In genomic region chr21:39518055-39518844, GRCh38 we compare ENCODE assay signal across 8 cellular contexts.
A peak's percentile ranks its signal among the peaks of the same experiment; 100 is the strongest.
DNase-seq lines count a peak whose midpoint lies in the region; ATAC-seq and TF ChIP-seq lines count a peak whose summit lies in the region.

No MANE protein-coding gene starts in this region.

- H3K9me3 Mint-ChIP-seq in Caco-2 (ENCODE audit: unreplicated experiment), result no peaks in the 10 kb centered on the region
- H3K9me3 Mint-ChIP-seq in activated naive CD4-positive, alpha-beta T cell treated with anti-CD3 and anti-CD28 coated beads for 36 hours, result no peaks in the 10 kb centered on the region

- peaks cover 2% of the 10 kb centered on the region for H3K79me1 ChIP-seq in trophoblast cell (ENCODE audit: low read length)

- H4K8ac ChIP-seq in trophoblast cell (ENCODE audit: low read depth, low read length), result no peak overlapping the region

- no peak overlapping the region for H2BK12ac ChIP-seq in trophoblast cell (ENCODE audit: low read length)

- H3F3A ChIP-seq in Loucy (ENCODE audit: low read depth), result no peaks in the 10 kb centered on the region

- H4K91ac ChIP-seq in trophoblast cell (ENCODE audit: low read depth, low read length), result no peak overlapping the region

- H3K9me3 ChIP-seq in Caco-2 (no peaks in the 10 kb centered on the region), Loucy (ENCODE audit: insufficient read depth, low read depth, low read length) (no peaks in the 10 kb centered on the region), trophoblast cell (ENCODE audit: insufficient read depth, low read depth, low read length) (no peaks in the 10 kb centered on the region)

- H3K36me3 Mint-ChIP-seq in Caco-2 (ENCODE audit: insufficient read depth, unreplicated experiment), result no peaks in the 10 kb centered on the region
- no peaks in the 10 kb centered on the region for H3K36me3 Mint-ChIP-seq in activated naive CD4-positive, alpha-beta T cell treated with anti-CD3 and anti-CD28 coated beads for 36 hours (ENCODE audit: low read depth)

- TF ChIP-seq CTCF in Caco-2 (IDR thresholded peaks at IDR 0.05; ENCODE audit: insufficient read depth in 1 of 2, low read depth in 1 of 2, low read length in 1 of 2, severe bottlenecking in 1 of 2, unreplicated experiment in 1 of 2) (peak; percentile 85 to 95), GM20000 (IDR thresholded peaks at IDR 0.05; ENCODE audit: extremely low read depth, missing control alignments) (peak; percentile 58), Loucy (conservative IDR thresholded peaks at IDR 0.05; ENCODE audit: low read length) (peak; percentile 93)

- no peaks in the 10 kb centered on the region for H4K20me1 ChIP-seq in Loucy (ENCODE audit: insufficient read depth, low read length, poor library complexity, severe bottlenecking)

- no peak overlapping the region for H2BK5ac ChIP-seq in trophoblast cell (ENCODE audit: low read depth, low read length, poor library complexity)

- no peak overlapping the region for H3K14ac ChIP-seq in trophoblast cell (ENCODE audit: low read length)

- H3K27me3 ChIP-seq in Caco-2 (replicated peaks; ENCODE audit: control insufficient read depth, insufficient read depth, low read length) (no peaks in the 10 kb centered on the region), Loucy (ENCODE audit: insufficient read depth, low read length, poor library complexity, severe bottlenecking) (no peaks in the 10 kb centered on the region), trophoblast cell (ENCODE audit: insufficient read depth, low read length) (no peaks in the 10 kb centered on the region)

- no peak overlapping the region for H3K4me3 ChIP-seq in Caco-2 (ENCODE audit: low read depth, low read length)
- H3K4me3 ChIP-seq in Loucy (ENCODE audit: low read length, poor library complexity, severe bottlenecking), result no peak overlapping the region
- no peak overlapping the region for H3K4me3 ChIP-seq in trophoblast cell (ENCODE audit: low read depth, low read length)

- no peak for ATAC-seq in GM21390 (IDR thresholded peaks at IDR 0.05; ENCODE audit: unreplicated experiment)

- H2AFZ ChIP-seq in Loucy (ENCODE audit: low read length), result 0 out of 2 replicates have a peak overlapping the region, but pooled peaks have one; percentile 38
- no peak overlapping the region for H2AFZ ChIP-seq in trophoblast cell (ENCODE audit: insufficient read depth, low read length, poor library complexity)

- CTCF ChIA-PET in Caco-2 (lab: Charles Lee), result interaction anchor here (0.8 to 1.7 kb wide), 3 partner anchors 10 to 198 kb away, joined by 5 to 7 read pairs (median 5); no protein-coding TSS in a partner anchor
- CTCF ChIA-PET in activated naive CD4-positive, alpha-beta T cell treated with anti-CD3 and anti-CD28 coated beads for 36 hours (lab: Charles Lee), result interaction anchor here (0.6 to 2.8 kb wide), 14 partner anchors 10 to 1436 kb away, joined by 3 to 28 read pairs (median 4); no protein-coding TSS in a partner anchor

- intact Hi-C loops in Caco-2 (cut with micrococcal nuclease; ENCODE audit: unreplicated experiment), result loop anchor here (1.0 to 5.0 kb wide), 2 partner anchors 114 to 197 kb away; no protein-coding TSS in a partner anchor
- intact Hi-C loops in activated naive CD4-positive, alpha-beta T cell treated with anti-CD3 and anti-CD28 coated beads for 36 hours (cut with micrococcal nuclease), result loop anchor here (1.0 to 10.0 kb wide), 2 partner anchors 197 to 607 kb away; no protein-coding TSS in a partner anchor

- no peak overlapping the region for H3K4ac ChIP-seq in trophoblast cell (ENCODE audit: low read depth, low read length)

- H3K27me3 Mint-ChIP-seq in Caco-2 (ENCODE audit: insufficient read depth, unreplicated experiment), result peaks cover 12% of the 10 kb centered on the region
- H3K27me3 Mint-ChIP-seq in activated naive CD4-positive, alpha-beta T cell treated with anti-CD3 and anti-CD28 coated beads for 36 hours (ENCODE audit: low read depth), result no peaks in the 10 kb centered on the region

- no CpG with 5 or more reads among the region's 13 CpGs for WGBS in trophoblast cell (ENCODE audit: extremely low coverage, insufficient coverage, insufficient read length)

- H3K9ac ChIP-seq in Loucy (ENCODE audit: low read depth, low read length, poor library complexity, severe bottlenecking) (no peak overlapping the region), trophoblast cell (ENCODE audit: low read length) (no peak overlapping the region)

- no peaks in the 10 kb centered on the region for H3K9me2 ChIP-seq in Loucy (replicated peaks; ENCODE audit: low read depth, low read length)

- POLR2A ChIA-PET in Caco-2 (lab: Charles Lee), result interaction anchor here (0.6 kb wide), 1 partner anchor 204 kb away, joined by 6 read pairs; no protein-coding TSS in a partner anchor

- H3K79me2 ChIP-seq in Loucy (ENCODE audit: insufficient read depth, low read length), result no peaks in the 10 kb centered on the region
- H3K79me2 ChIP-seq in trophoblast cell (ENCODE audit: control insufficient read depth, insufficient read depth, low read length, poor library complexity), result no peaks in the 10 kb centered on the region

- H3K27ac ChIP-seq in trophoblast cell (ENCODE audit: low read depth, low read length), result no peak overlapping the region

- H3K18ac ChIP-seq in trophoblast cell (ENCODE audit: low read length), result no peak overlapping the region

- no peak overlapping the region for H3K23ac ChIP-seq in trophoblast cell (ENCODE audit: low read length)

- H3K36me3 ChIP-seq in Caco-2 (ENCODE audit: control insufficient read depth, insufficient read depth, low read length) (no peaks in the 10 kb centered on the region), Loucy (ENCODE audit: insufficient read depth, low read length) (no peaks in the 10 kb centered on the region), trophoblast cell (ENCODE audit: control insufficient read depth in 1 of 2, insufficient read depth in 2 of 2, low read length in 2 of 2) (no peaks in the 10 kb centered on the region)

- H3K4me3 Mint-ChIP-seq in Caco-2 (ENCODE audit: unreplicated experiment), result no peak overlapping the region
- no peak overlapping the region for H3K4me3 Mint-ChIP-seq in activated naive CD4-positive, alpha-beta T cell treated with anti-CD3 and anti-CD28 coated beads for 36 hours

- no peak overlapping the region for H4K12ac ChIP-seq in trophoblast cell (ENCODE audit: low read depth, low read length)

- no peak overlapping the region for H3K27ac Mint-ChIP-seq in Caco-2 (ENCODE audit: unreplicated experiment)
- no peak overlapping the region for H3K27ac Mint-ChIP-seq in activated naive CD4-positive, alpha-beta T cell treated with anti-CD3 and anti-CD28 coated beads for 36 hours

- BruUV-seq in Caco-2 (replicated peaks; lab: Mats Ljungman, UMichigan), result no TSS peak

- no peak overlapping the region for H2AK5ac ChIP-seq in trophoblast cell (ENCODE audit: low read length)

- H3K4me2 ChIP-seq in Loucy (ENCODE audit: low read depth, low read length, poor library complexity, severe bottlenecking) (no peak overlapping the region), trophoblast cell (ENCODE audit: low read length) (no peak overlapping the region)

- DNase-seq in Caco-2 (peak; percentile 75), GM20000 (ENCODE audit: low spot score) (peak; percentile 76), RPMI7951 (ENCODE audit: low read depth) (peak; percentile 42), glomerular visceral epithelial cell (ENCODE audit: extremely low spot score) (peak; percentile 73), trophoblast cell (peak; percentile 27 to 86)
- peak; percentile 42 for DNase-seq in activated naive CD4-positive, alpha-beta T cell treated with anti-CD3 and anti-CD28 coated beads for 36 hours

- H3K4me1 ChIP-seq in Caco-2 (no peaks in the 10 kb centered on the region), Loucy (ENCODE audit: insufficient read depth, low read length, poor library complexity, severe bottlenecking) (no peaks in the 10 kb centered on the region), trophoblast cell (ENCODE audit: control insufficient read depth in 1 of 2, insufficient read depth in 2 of 2, low read length in 2 of 2) (peaks cover 0 to 1% of the 10 kb centered on the region in 2 experiments)

- H2BK120ac ChIP-seq in trophoblast cell (ENCODE audit: insufficient read depth, low read length, poor library complexity), result no peak overlapping the region

- H3K4me1 Mint-ChIP-seq in Caco-2 (ENCODE audit: low read depth, unreplicated experiment), result no peaks in the 10 kb centered on the region
- no peaks in the 10 kb centered on the region for H3K4me1 Mint-ChIP-seq in activated naive CD4-positive, alpha-beta T cell treated with anti-CD3 and anti-CD28 coated beads for 36 hours (ENCODE audit: low read depth)
